In genomic region chr3:11717768-11718581, GRCh38 we compare ENCODE assay signal across 8 cellular contexts.
A peak's percentile ranks its signal among the peaks of the same experiment; 100 is the strongest.
DNase-seq lines count a peak whose midpoint lies in the region; ATAC-seq, FAIRE-seq and TF ChIP-seq lines count a peak whose summit lies in the region.

No MANE protein-coding gene starts in this region.

- H3K4me2 ChIP-seq in OCI-LY3 (ENCODE audit: low read length) = peak overlapping the region; percentile 87

- H3K27ac Mint-ChIP-seq in effector memory CD8-positive, alpha-beta T cell = peak overlapping the region; percentile 87 to 96
- peak overlapping the region; percentile 44 to 76 for H3K27ac Mint-ChIP-seq in natural killer cell treated with Interleukin-12 subunit alpha and Interleukin-12 subunit beta and Interleukin-15 and Interleukin-18, amount 100 ng/mL, for 72 hours

- no peak for ATAC-seq in effector memory CD8-positive, alpha-beta T cell (replicated peaks)
- ATAC-seq in natural killer cell treated with Interleukin-12 subunit alpha and Interleukin-12 subunit beta and Interleukin-15 and Interleukin-18, amount 100 ng/mL, for 72 hours = no peak

- peak; percentile 50 for FAIRE-seq in H54 (lab: Jason Lieb, UNC)
- FAIRE-seq in D721Med (lab: Jason Lieb, UNC) = no peak

- H3K9ac ChIP-seq in OCI-LY3 (ENCODE audit: low read length) = peak overlapping the region; percentile 64

- H2AFZ ChIP-seq in OCI-LY3 (ENCODE audit: low read depth, low read length) = peak overlapping the region; percentile 97; the same call in 1 of the 2 replicates

- H3K9me3 Mint-ChIP-seq in effector memory CD8-positive, alpha-beta T cell = no peaks in the 10 kb centered on the region
- H3K9me3 Mint-ChIP-seq in natural killer cell treated with Interleukin-12 subunit alpha and Interleukin-12 subunit beta and Interleukin-15 and Interleukin-18, amount 100 ng/mL, for 72 hours = no peaks in the 10 kb centered on the region

- H3K27me3 ChIP-seq in GM06990 (replicated peaks; ENCODE audit: control insufficient read depth, insufficient read depth, low read length) = no peaks in the 10 kb centered on the region
- H3K27me3 ChIP-seq in OCI-LY3 (ENCODE audit: low read depth, low read length) = peaks cover 8% of the 10 kb centered on the region

- TF ChIP-seq CTCF in GM06990 (IDR thresholded peaks at IDR 0.05; ENCODE audit: insufficient read depth, low read length, poor library complexity, severe bottlenecking) (no peak), OCI-LY3 (IDR thresholded peaks at IDR 0.05; ENCODE audit: low read depth, low read length) (no peak), D721Med (IDR thresholded peaks at IDR 0.05; ENCODE audit: insufficient read depth, missing control alignments) (no peak)

- H3K4me3 Mint-ChIP-seq in effector memory CD8-positive, alpha-beta T cell = peak overlapping the region; percentile 95 to 97
- H3K4me3 Mint-ChIP-seq in natural killer cell treated with Interleukin-12 subunit alpha and Interleukin-12 subunit beta and Interleukin-15 and Interleukin-18, amount 100 ng/mL, for 72 hours = peak overlapping the region; percentile 96

- no peaks in the 10 kb centered on the region for H3K36me3 ChIP-seq in GM06990 (ENCODE audit: control insufficient read depth, insufficient read depth, low read length)
- H3K36me3 ChIP-seq in OCI-LY3 (replicated peaks; ENCODE audit: low read depth, low read length) = no peaks in the 10 kb centered on the region

- H4K20me1 ChIP-seq in OCI-LY3 (ENCODE audit: insufficient read depth, low read length) = no peaks in the 10 kb centered on the region

- DNase-seq in GM06990 (ENCODE audit: extremely low read depth, insufficient read length) = no peak
- DNase-seq in H54 (ENCODE audit: insufficient read length, low spot score) = peak; percentile 37
- no peak for DNase-seq in effector memory CD8-positive, alpha-beta T cell
- DNase-seq in natural killer cell treated with Interleukin-12 subunit alpha and Interleukin-12 subunit beta and Interleukin-15 and Interleukin-18, amount 100 ng/mL, for 72 hours (ENCODE audit: low spot score) = no peak
- DNase-seq in D721Med (ENCODE audit: insufficient read length, low spot score) = no peak
- DNase-seq in HK-2 (ENCODE audit: unreplicated experiment) = no peak
- no peak for DNase-seq in DMS114 treated with DMSO at 0.1 percent for 48 hours (lab: John Stamatoyannopoulos, UW; ENCODE audit: unreplicated experiment)

- no peaks in the 10 kb centered on the region for H3K9me3 ChIP-seq in OCI-LY3 (ENCODE audit: insufficient read depth, low read length)

- H3K4me1 ChIP-seq in OCI-LY3 (ENCODE audit: low read length) = peaks cover 7% of the 10 kb centered on the region

- no peaks in the 10 kb centered on the region for H3K79me2 ChIP-seq in OCI-LY3 (ENCODE audit: low read length)

- H3K4me3 ChIP-seq in GM06990 (replicated peaks; ENCODE audit: low read depth, low read length) (peak overlapping the region; percentile 88), OCI-LY3 (ENCODE audit: low read length) (peak overlapping the region; percentile 92)

- no peaks in the 10 kb centered on the region for H3K27me3 Mint-ChIP-seq in effector memory CD8-positive, alpha-beta T cell
- peaks cover 11 to 16% of the 10 kb centered on the region in 2 donors for H3K27me3 Mint-ChIP-seq in natural killer cell treated with Interleukin-12 subunit alpha and Interleukin-12 subunit beta and Interleukin-15 and Interleukin-18, amount 100 ng/mL, for 72 hours

- H3K27ac ChIP-seq in OCI-LY3 (ENCODE audit: low read length) = no peak overlapping the region

- TF ChIP-seq POLR2A in H54 (IDR thresholded peaks at IDR 0.05; ENCODE audit: low read depth, low read length) = no peak

- peaks cover 16% of the 10 kb centered on the region for H3K36me3 Mint-ChIP-seq in effector memory CD8-positive, alpha-beta T cell (ENCODE audit: insufficient read depth)
- H3K36me3 Mint-ChIP-seq in natural killer cell treated with Interleukin-12 subunit alpha and Interleukin-12 subunit beta and Interleukin-15 and Interleukin-18, amount 100 ng/mL, for 72 hours = no peaks in the 10 kb centered on the region

- H3K4me1 Mint-ChIP-seq in effector memory CD8-positive, alpha-beta T cell (ENCODE audit: low read depth in 2 of 2) = peaks cover 15 to 19% of the 10 kb centered on the region in 2 donors
- H3K4me1 Mint-ChIP-seq in natural killer cell treated with Interleukin-12 subunit alpha and Interleukin-12 subunit beta and Interleukin-15 and Interleukin-18, amount 100 ng/mL, for 72 hours (ENCODE audit: low read depth in 2 of 2) = peaks cover 12 to 17% of the 10 kb centered on the region in 2 donors
